Comparison of ENCODE assay signal across 8 cellular contexts in the genomic region with DNA sequence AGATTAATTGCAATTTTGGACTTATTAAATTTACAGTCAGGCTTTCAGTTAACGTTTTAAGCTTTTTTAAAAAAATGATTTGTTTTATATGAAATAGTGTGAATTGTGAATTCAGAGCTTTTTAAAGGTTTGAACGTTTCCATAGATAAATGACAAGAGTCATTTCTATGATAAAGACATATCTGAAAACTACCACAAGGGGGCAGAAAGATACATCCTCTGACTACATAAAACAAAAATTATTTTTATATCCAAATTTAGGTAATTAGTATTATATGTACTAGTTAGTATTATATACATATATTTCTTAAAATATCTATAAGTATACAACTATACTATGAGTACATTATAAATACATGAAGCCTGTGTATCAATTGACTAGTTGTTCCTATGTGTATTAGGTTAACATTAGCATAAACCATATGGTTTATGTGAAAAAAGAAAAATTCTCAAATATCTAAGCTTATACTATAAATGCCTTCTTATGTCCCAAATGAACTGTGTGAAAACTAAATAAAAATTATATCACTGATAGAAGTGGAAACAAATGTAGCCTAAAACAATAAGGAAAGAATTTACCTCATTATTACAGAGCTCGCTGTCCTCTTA.
DNase-seq lines count a peak whose midpoint lies in the region; ATAC-seq and TF ChIP-seq lines count a peak whose summit lies in the region.

No MANE protein-coding gene starts in this region.

- peaks cover 19% of the 10 kb centered on the region for H3K27me3 Mint-ChIP-seq in activated T-cell treated with anti-CD3 and anti-CD28 coated beads, Interleukin-2, amount 50 U/mL, for 72 hours (ENCODE audit: low read depth)

- no peak overlapping the region for H3K27ac ChIP-seq in sigmoid colon

- TF ChIP-seq POLR2A in sigmoid colon (IDR thresholded peaks at IDR 0.05), result no peak

- H3K4me3 Mint-ChIP-seq in activated T-cell treated with anti-CD3 and anti-CD28 coated beads, Interleukin-2, amount 50 U/mL, for 72 hours, result no peak overlapping the region

- H3K36me3 Mint-ChIP-seq in activated T-cell treated with anti-CD3 and anti-CD28 coated beads, Interleukin-2, amount 50 U/mL, for 72 hours (ENCODE audit: insufficient read depth in 2 of 2), result no peaks in the 10 kb centered on the region

- no peak for TF ChIP-seq EP300 in sigmoid colon (IDR thresholded peaks at IDR 0.05)

- H3K27me3 ChIP-seq in sigmoid colon, result no peaks in the 10 kb centered on the region

- peak; percentile 2 for DNase-seq in NCI-H2107 treated with DMSO at 0.1 percent for 48 hours (lab: John Stamatoyannopoulos, UW; ENCODE audit: unreplicated experiment)
- DNase-seq in NCI-H2107 (lab: John Stamatoyannopoulos, UW), result no peak
- DNase-seq in NCI-H2227 (lab: John Stamatoyannopoulos, UW; ENCODE audit: unreplicated experiment), result peak; percentile 46
- DNase-seq in dermis microvascular lymphatic vessel endothelial cell (ENCODE audit: low read depth in 2 of 2), result peak; percentile 32 to 40
- DNase-seq in sigmoid colon, result no peak
- no peak for DNase-seq in activated T-cell treated with anti-CD3 and anti-CD28 coated beads, Interleukin-2, amount 50 U/mL, for 72 hours
- DNase-seq in AG08395 (ENCODE audit: low spot score), result no peak
- no peak for DNase-seq in COLO829 (ENCODE audit: low spot score)

- H3K4me3 ChIP-seq in sigmoid colon, result no peak overlapping the region

- H3K9me3 Mint-ChIP-seq in activated T-cell treated with anti-CD3 and anti-CD28 coated beads, Interleukin-2, amount 50 U/mL, for 72 hours, result no peaks in the 10 kb centered on the region

- peaks cover 0 to 10% (median 6%) of the 10 kb centered on the region in 4 donors for H3K4me1 ChIP-seq in sigmoid colon

- peak in 3 of 4 experiments; percentile 23 to 57 (median 25) for TF ChIP-seq CTCF in sigmoid colon (IDR thresholded peaks at IDR 0.05)

- peaks cover 0 to 69% (median 3%) of the 10 kb centered on the region in 4 donors for H3K36me3 ChIP-seq in sigmoid colon

- intact Hi-C loops in sigmoid colon (cut with DNase I), result loop anchor here (2.0 kb wide), 1 partner anchor 1537 kb away; no protein-coding TSS in a partner anchor

- ATAC-seq in activated T-cell treated with anti-CD3 and anti-CD28 coated beads, Interleukin-2, amount 50 U/mL, for 72 hours (replicated peaks in 1 of 2), result no peak

- WGBS in sigmoid colon, 2 donors, result 34 to 47% methylated on average over 3 of the region's 3 CpGs

- H3K9me3 ChIP-seq in sigmoid colon, result no peaks in the 10 kb centered on the region

- peaks cover 8% of the 10 kb centered on the region for H3K4me1 Mint-ChIP-seq in activated T-cell treated with anti-CD3 and anti-CD28 coated beads, Interleukin-2, amount 50 U/mL, for 72 hours (ENCODE audit: low read depth)

- H3K27ac Mint-ChIP-seq in activated T-cell treated with anti-CD3 and anti-CD28 coated beads, Interleukin-2, amount 50 U/mL, for 72 hours, result no peak overlapping the region

Comparison
In these comparisons a context has a peak if more than half of its experiments do, and no peak if none do; other contexts are left out.
1. DNase-seq: peak in NCI-H2107 treated with DMSO at 0.1 percent for 48 hours (single experiment), NCI-H2227 (single experiment) and dermis microvascular lymphatic vessel endothelial cell (2 of 2); none in NCI-H2107 (single experiment), sigmoid colon (single experiment), activated T-cell treated with anti-CD3 and anti-CD28 coated beads, Interleukin-2, amount 50 U/mL, for 72 hours (0 of 2), AG08395 (single experiment) and COLO829 (single experiment).